2 cellular contexts compared by ENCODE assay signal in the genomic region with DNA sequence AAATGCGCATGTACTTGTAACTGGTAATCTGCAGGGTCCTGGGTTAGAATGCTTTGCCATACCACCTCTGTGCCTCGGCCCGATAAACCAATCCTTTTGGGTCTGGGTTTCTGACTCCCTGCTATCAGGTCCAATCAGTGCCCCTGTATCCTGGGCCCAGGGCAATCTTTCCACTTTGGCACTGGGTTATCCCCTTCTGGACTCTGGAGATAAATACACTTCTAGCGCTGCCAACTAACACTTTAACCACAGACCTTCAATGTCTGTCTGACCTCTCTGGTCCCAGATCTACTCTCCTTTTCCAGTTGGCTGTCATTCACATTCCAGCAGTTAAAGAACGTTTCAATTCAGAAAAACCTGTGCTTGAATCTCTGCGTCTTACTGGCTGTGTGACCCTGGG.
TF ChIP-seq lines count a peak whose summit lies in the region.

No MANE protein-coding gene starts in this region.

TF ChIP-seq in HepG2, 621 proteins besides CTCF, POLR2A, EP300 and RAD21:
- no peak for TF ChIP-seq FIP1L1 (IDR thresholded peaks at IDR 0.05; ENCODE audit: borderline replicate concordance, insufficient read depth, low read depth, low read length)
- TF ChIP-seq ZNF496 (CRISPR knock-in tag; IDR thresholded peaks at IDR 0.05; ENCODE audit: insufficient replicate concordance) = no peak
- no peak for TF ChIP-seq U2AF2 (IDR thresholded peaks at IDR 0.05; ENCODE audit: low read depth, low read length)
- no peak for TF ChIP-seq ZNF530 (CRISPR knock-in tag; IDR thresholded peaks at IDR 0.05; ENCODE audit: low read depth)
- TF ChIP-seq ZNF558 (CRISPR knock-in tag; IDR thresholded peaks at IDR 0.05; ENCODE audit: borderline replicate concordance) = no peak
- TF ChIP-seq ZNF841 (CRISPR knock-in tag; IDR thresholded peaks at IDR 0.05; ENCODE audit: borderline replicate concordance) = no peak
- TF ChIP-seq RNF2 (conservative IDR thresholded peaks at IDR 0.05; ENCODE audit: low read depth) = no peak
- TF ChIP-seq, protein P1, sequence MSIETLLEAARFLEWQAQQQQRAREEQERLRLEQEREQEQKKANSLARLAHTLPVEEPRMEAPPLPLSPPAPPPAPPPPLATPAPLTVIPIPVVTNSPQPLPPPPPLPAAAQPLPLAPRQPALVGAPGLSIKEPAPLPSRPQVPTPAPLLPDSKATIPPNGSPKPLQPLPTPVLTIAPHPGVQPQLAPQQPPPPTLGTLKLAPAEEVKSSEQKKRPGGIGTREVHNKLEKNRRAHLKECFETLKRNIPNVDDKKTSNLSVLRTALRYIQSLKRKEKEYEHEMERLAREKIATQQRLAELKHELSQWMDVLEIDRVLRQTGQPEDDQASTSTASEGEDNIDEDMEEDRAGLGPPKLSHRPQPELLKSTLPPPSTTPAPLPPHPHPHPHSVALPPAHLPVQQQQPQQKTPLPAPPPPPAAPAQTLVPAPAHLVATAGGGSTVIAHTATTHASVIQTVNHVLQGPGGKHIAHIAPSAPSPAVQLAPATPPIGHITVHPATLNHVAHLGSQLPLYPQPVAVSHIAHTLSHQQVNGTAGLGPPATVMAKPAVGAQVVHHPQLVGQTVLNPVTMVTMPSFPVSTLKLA (IDR thresholded peaks at IDR 0.05) = no peak
- no peak for TF ChIP-seq ZMYM4 (CRISPR knock-in tag; IDR thresholded peaks at IDR 0.05)
- no peak for TF ChIP-seq PLRG1 (conservative IDR thresholded peaks at IDR 0.05)
- TF ChIP-seq CHCHD3 (CRISPR knock-in tag; IDR thresholded peaks at IDR 0.05) = no peak
- no peak for TF ChIP-seq ZNF121 (CRISPR knock-in tag; IDR thresholded peaks at IDR 0.05)
- no peak for TF ChIP-seq CHD2 (IDR thresholded peaks at IDR 0.05; ENCODE audit: low read depth, low read length)
- no peak for TF ChIP-seq ATRX (CRISPR knock-in tag; IDR thresholded peaks at IDR 0.05; ENCODE audit: borderline replicate concordance)

TF ChIP-seq in K562, 482 proteins besides CTCF, POLR2A, EP300 and RAD21:
- peak; percentile 9; the same call in 1 of the 2 replicates for TF ChIP-seq CBFA2T3 (IDR thresholded peaks at IDR 0.05)
- TF ChIP-seq MYNN (IDR thresholded peaks at IDR 0.05) = no peak
- TF ChIP-seq MYNN (CRISPR knock-in tag; IDR thresholded peaks at IDR 0.05) = no peak
